ENCODE assay signal across 25 cellular contexts in genomic region chr22:22487869-22488597, GRCh38. TPM values are rescaled to one million over a fixed set of nuclear protein-coding genes. Genes with fewer than 3 reads are reported as not detected.
"Had no signal": no experiment of that assay in that cellular context is flagged by ENCODE, and none has a peak within 500 bp of the region (broad histone marks: within the 10 kb centered on the region; RNA-seq: fewer than 3 reads in every experiment).

No MANE protein-coding gene starts in this region.

- H3K9me3 Mint-ChIP-seq: activated naive CD4-positive, alpha-beta T cell treated with anti-CD3 and anti-CD28 coated beads for 36 hours; activated naive CD8-positive, alpha-beta T cell treated with anti-CD3 and anti-CD28 coated beads, Interleukin-2, amount 10 ng/mL, durations not matched to agents 7 days and 5 days; nephron; WTC11 had no signal

- H3K79me2 ChIP-seq: hepatocyte had no signal

- H3K4me3 ChIP-seq: breast epithelium, colonic mucosa, esophagus muscularis mucosa, hepatocyte, left ventricle myocardium inferior, ovary, prostate gland had no signal

- H3K4me1 ChIP-seq: breast epithelium, colonic mucosa, esophagus muscularis mucosa, prostate gland had no signal

- DNase-seq: activated CD8-positive, alpha-beta memory T cell treated with anti-CD3 and anti-CD28 coated beads for 24 hours; activated CD8-positive, alpha-beta memory T cell treated with anti-CD3 and anti-CD28 coated beads, Interleukin-2, amount 50 U/mL, for 4 hours; activated naive CD4-positive, alpha-beta T cell treated with anti-CD3 and anti-CD28 coated beads for 36 hours; activated naive CD8-positive, alpha-beta T cell treated with anti-CD3 and anti-CD28 coated beads, Interleukin-2, amount 10 ng/mL, durations not matched to agents 7 days and 5 days; activated T-cell treated with anti-CD3 and anti-CD28 coated beads, Interleukin-2, amount 50 U/mL, for 48 hours; amniotic stem cell; colonic mucosa; glutamatergic neuron; left ventricle myocardium inferior; mammary epithelial cell; midbrain; ovary; stimulated activated CD4-positive, alpha-beta T cell treated with anti-CD3 and anti-CD28 coated beads, Interleukin-12 subunit alpha, Interleukin-12 subunit beta, amount 100 ng/mL, for 4 hours; stimulated activated CD4-positive, alpha-beta T cell treated with anti-CD3 and anti-CD28 coated beads, Interleukin-4, amount 100 ng/mL, for 4 hours; stimulated activated naive CD8-positive, alpha-beta T cell treated with anti-CD3 and anti-CD28 coated beads, Interleukin-15, Interleukin-2, amounts not matched to agents 100 U/mL and 50 U/mL, for 24 hours had no signal

- H3K36me3 ChIP-seq: breast epithelium, colonic mucosa, esophagus muscularis mucosa, left ventricle myocardium inferior, neutrophil, ovary, prostate gland had no signal

- H2AFZ ChIP-seq: hepatocyte had no signal

- ATAC-seq: stimulated activated naive CD8-positive, alpha-beta T cell treated with anti-CD3 and anti-CD28 coated beads, Interleukin-15, Interleukin-2, amounts not matched to agents 100 U/mL and 50 U/mL, for 24 hours; WTC11 had no signal

- H3K27ac Mint-ChIP-seq: activated naive CD4-positive, alpha-beta T cell treated with anti-CD3 and anti-CD28 coated beads for 36 hours; activated naive CD8-positive, alpha-beta T cell treated with anti-CD3 and anti-CD28 coated beads, Interleukin-2, amount 10 ng/mL, durations not matched to agents 7 days and 5 days; WTC11 had no signal

- H3K27me3 Mint-ChIP-seq: activated naive CD8-positive, alpha-beta T cell treated with anti-CD3 and anti-CD28 coated beads, Interleukin-2, amount 10 ng/mL, durations not matched to agents 7 days and 5 days had no signal

- H3K4me1 Mint-ChIP-seq: activated naive CD8-positive, alpha-beta T cell treated with anti-CD3 and anti-CD28 coated beads, Interleukin-2, amount 10 ng/mL, durations not matched to agents 7 days and 5 days had no signal

- H3K27ac ChIP-seq: breast epithelium, colonic mucosa, esophagus muscularis mucosa, hepatocyte, left ventricle myocardium inferior, neutrophil, ovary, prostate gland had no signal

- H3K4me2 ChIP-seq: hepatocyte had no signal

- H3K4me3 Mint-ChIP-seq: activated naive CD4-positive, alpha-beta T cell treated with anti-CD3 and anti-CD28 coated beads for 36 hours; activated naive CD8-positive, alpha-beta T cell treated with anti-CD3 and anti-CD28 coated beads, Interleukin-2, amount 10 ng/mL, durations not matched to agents 7 days and 5 days; nephron; WTC11 had no signal

- H3K9me3 ChIP-seq: breast epithelium, colonic mucosa, esophagus muscularis mucosa, left ventricle myocardium inferior, neutrophil, ovary, prostate gland had no signal

- H3K27me3 ChIP-seq: breast epithelium, colonic mucosa, esophagus muscularis mucosa, hepatocyte, neutrophil, ovary had no signal

RNA-seq across cellular contexts. Expression of gene ZNF280A, which starts 32.0 kb away (rescaled TPM):
- total RNA-seq: activated naive CD4-positive, alpha-beta T cell treated with anti-CD3 and anti-CD28 coated beads for 36 hours; activated naive CD8-positive, alpha-beta T cell treated with anti-CD3 and anti-CD28 coated beads, Interleukin-2, amount 10 ng/mL, durations not matched to agents 7 days and 5 days; breast epithelium; colonic mucosa; esophagus muscularis mucosa; frontal cortex; left ventricle myocardium inferior; mammary epithelial cell; prostate gland; subcutaneous adipose tissue; ureter had no signal
- polyA plus RNA-seq: mammary epithelial cell had no signal
